In genomic region chr17:82098169-82098938, GRCh38 we compare ENCODE assay signal across 1 cellular context.
TF ChIP-seq lines count a peak whose summit lies in the region.

TSS of gene FASN (minus strand) at chr17:82098236. CDS start at chr17:82096445, 1,791 bp downstream.

TF ChIP-seq in K562, 482 proteins besides CTCF, POLR2A, EP300 and RAD21 (continued from another document and continues in another):
- TF ChIP-seq CGGBP1 (CRISPR knock-in tag; IDR thresholded peaks at IDR 0.05): 0 out of 2 replicates have a peak, but pooled peaks have one; percentile 66
- peak; percentile 80 for TF ChIP-seq TAF1 (IDR thresholded peaks at IDR 0.05; ENCODE audit: control insufficient read depth, extremely low read depth, insufficient read depth, low read length, severe bottlenecking)
- TF ChIP-seq SIN3A (IDR thresholded peaks at IDR 0.05; ENCODE audit: borderline replicate concordance in 2 of 2, control insufficient read depth in 1 of 2, low read depth in 2 of 2, low read length in 2 of 2): peak; percentile 86 to 91; a peak in 2 of 4 replicates
- TF ChIP-seq BHLHE40 (IDR thresholded peaks at IDR 0.05; ENCODE audit: low read length): 0 out of 2 replicates have a peak, but pooled peaks have one; percentile 5
- peak; percentile 74 for TF ChIP-seq CHD2 (IDR thresholded peaks at IDR 0.05; ENCODE audit: low read depth, low read length)
- TF ChIP-seq NR4A1 (CRISPR knock-in tag; IDR thresholded peaks at IDR 0.05): peak; percentile 67; the same call in 1 of the 2 replicates
- TF ChIP-seq NR4A1 (tag; IDR thresholded peaks at IDR 0.05): no peak
- peak; percentile 71 for TF ChIP-seq RFX5 (IDR thresholded peaks at IDR 0.05; ENCODE audit: low read depth, low read length)
- TF ChIP-seq USF2 (CRISPR knock-in tag; IDR thresholded peaks at IDR 0.05): peak; percentile 13; the same call in 1 of the 2 replicates
- no peak for TF ChIP-seq SNRNP70 (optimal IDR thresholded peaks at IDR 0.05; ENCODE audit: low read depth, low read length)
- TF ChIP-seq JUNB (CRISPR knock-in tag; conservative IDR thresholded peaks at IDR 0.05): no peak
- TF ChIP-seq ZNF766 (CRISPR knock-in tag; conservative IDR thresholded peaks at IDR 0.05): peak; percentile 97
- TF ChIP-seq GABPB1 (CRISPR knock-in tag; IDR thresholded peaks at IDR 0.05): no peak; the same call in 1 of the 2 replicates
- TF ChIP-seq NEUROD1 (IDR thresholded peaks at IDR 0.05; ENCODE audit: borderline replicate concordance, low read depth, low read length, partially characterized antibody): peak; percentile 91
- TF ChIP-seq CREM (IDR thresholded peaks at IDR 0.05; ENCODE audit: low read depth): peak; percentile 58
- TF ChIP-seq REST (CRISPR knock-in tag; IDR thresholded peaks at IDR 0.05; ENCODE audit: low read depth): 0 out of 2 replicates have a peak, but pooled peaks have one; percentile 14
- TF ChIP-seq TARDBP (IDR thresholded peaks at IDR 0.05): peak; percentile 86
- TF ChIP-seq USF1 (CRISPR knock-in tag; IDR thresholded peaks at IDR 0.05): no peak
- peak; percentile 24; the same call in 1 of the 2 replicates for TF ChIP-seq JUN (IDR thresholded peaks at IDR 0.05; ENCODE audit: borderline replicate concordance, low read depth, low read length)
- TF ChIP-seq JUN (CRISPR knock-in tag; IDR thresholded peaks at IDR 0.05; ENCODE audit: borderline replicate concordance): no peak
- peak in 1 of 3 experiments; percentile 89; a peak in 2 of 6 replicates for TF ChIP-seq ZBTB11 (CRISPR knock-in tag; IDR thresholded peaks at IDR 0.05)
- TF ChIP-seq JUND (IDR thresholded peaks at IDR 0.05; ENCODE audit: borderline replicate concordance, low read depth, low read length): peak; percentile 22; the same call in 1 of the 2 replicates
- TF ChIP-seq JUND (tag; IDR thresholded peaks at IDR 0.05; ENCODE audit: borderline replicate concordance, low read depth, low read length): no peak
- TF ChIP-seq ZNF609 (CRISPR knock-in tag; IDR thresholded peaks at IDR 0.05; ENCODE audit: borderline replicate concordance): 0 out of 2 replicates have a peak, but pooled peaks have one; percentile 65
- TF ChIP-seq MBD2 (IDR thresholded peaks at IDR 0.05; ENCODE audit: borderline replicate concordance, low read depth): peak; percentile 87; the same call in 1 of the 2 replicates
- no peak for TF ChIP-seq ETV5 (CRISPR knock-in tag; IDR thresholded peaks at IDR 0.05; ENCODE audit: low read depth)
- peak; percentile 67; the same call in 1 of the 2 replicates for TF ChIP-seq RREB1 (CRISPR knock-in tag; IDR thresholded peaks at IDR 0.05)
- TF ChIP-seq VEZF1 (CRISPR knock-in tag; IDR thresholded peaks at IDR 0.05): peak; percentile 86
- 0 out of 2 replicates have a peak, but pooled peaks have one; percentile 41 for TF ChIP-seq MTA1 (IDR thresholded peaks at IDR 0.05; ENCODE audit: borderline replicate concordance)
